In genomic region chr12:15689751-15690191, GRCh38 we compare ENCODE assay signal across 16 cellular contexts.
DNase-seq lines count a peak whose midpoint lies in the region; ATAC-seq and TF ChIP-seq lines count a peak whose summit lies in the region.
"Had no signal": no experiment of that assay in that cellular context is flagged by ENCODE, and none has a peak within 500 bp of the region (broad histone marks: within the 10 kb centered on the region; RNA-seq: fewer than 3 reads in every experiment).

No MANE protein-coding gene starts in this region.

- no peak overlapping the region for H3K4me3 ChIP-seq in HEK293 (ENCODE audit: low read depth, low read length)
- H3K4me3 ChIP-seq in sigmoid colon, result no peak overlapping the region

- CTCF ChIA-PET in HEK293 (lab: Yijun Ruan, JAX), result interaction anchor here (0.6 kb wide), 1 partner anchor 86 kb away, joined by 3 read pairs; no protein-coding TSS in a partner anchor

- TF ChIP-seq POLR2A in sigmoid colon (IDR thresholded peaks at IDR 0.05) (no peak), GM18505 (IDR thresholded peaks at IDR 0.05; ENCODE audit: borderline replicate concordance, extremely low read depth, insufficient read depth, insufficient read length) (no peak)

- no peaks in the 10 kb centered on the region for H3K36me3 ChIP-seq in HEK293 (ENCODE audit: control insufficient read depth in 2 of 2, insufficient read depth in 1 of 2, low read length in 2 of 2)
- H3K36me3 ChIP-seq in sigmoid colon, result no peaks in the 10 kb centered on the region

- TF ChIP-seq CTCF in HEK293 (tag by site-specific recombination; IDR thresholded peaks at IDR 0.05) (no peak), foreskin keratinocyte (conservative IDR thresholded peaks at IDR 0.05) (no peak), sigmoid colon (IDR thresholded peaks at IDR 0.05) (no peak)

- ATAC-seq in foreskin keratinocyte, result peak; percentile 40
- ATAC-seq in GM18505 (IDR thresholded peaks at IDR 0.05; ENCODE audit: unreplicated experiment), result no peak
- ATAC-seq: activated T-cell treated with anti-CD3 and anti-CD28 coated beads, Interleukin-2, amount 50 U/mL, for 4 hours had no signal

- intact Hi-C loops in sigmoid colon (cut with DNase I), result loop anchor here (5.0 kb wide), 1 partner anchor 98 kb away; the partner anchor contains the start of gene EPS8

- no peak overlapping the region for H3K27ac ChIP-seq in HEK293 (ENCODE audit: extremely low read depth, low read depth, low read length)
- H3K27ac ChIP-seq in foreskin keratinocyte, result no peak overlapping the region
- H3K27ac ChIP-seq in sigmoid colon, result peak overlapping the region; percentile 62 to 83 (median 72)
- H3K27ac ChIP-seq: C4-2B, KMS-11 had no signal

- H3K9me3 ChIP-seq in HEK293 (ENCODE audit: control insufficient read depth, insufficient read depth, low read depth, low read length) (no peaks in the 10 kb centered on the region), sigmoid colon (no peaks in the 10 kb centered on the region)

- no peak for TF ChIP-seq EP300 in sigmoid colon (IDR thresholded peaks at IDR 0.05)

- DNase-seq in SW480 (ENCODE audit: low spot score) (peak; percentile 47), foreskin keratinocyte (no peak), sigmoid colon (no peak), OCI-M1 (lab: John Stamatoyannopoulos, UW) (no peak), cerebellar nuclear complex (lab: John Stamatoyannopoulos, UW) (no peak)
- DNase-seq: activated T-cell treated with anti-CD3 and anti-CD28 coated beads, Interleukin-2, amount 50 U/mL, for 4 hours; amniotic stem cell; effector CD4-positive, alpha-beta T cell; kidney; NCI-H510A treated with DMSO at 0.1 percent for 48 hours; stimulated activated CD4-positive, alpha-beta T cell treated with anti-CD3 and anti-CD28 coated beads, Interleukin-2, amount 100 ng/mL, for 24 hours; T1000 had no signal

- H3K27me3 ChIP-seq in foreskin keratinocyte, result no peaks in the 10 kb centered on the region
- H3K27me3 ChIP-seq in sigmoid colon, result no peaks in the 10 kb centered on the region

- POLR2A ChIA-PET in HEK293 (lab: Yijun Ruan, JAX), result no interaction called here

- 14 to 58% methylated on average over 4 of the region's 4 CpGs for WGBS in sigmoid colon, 2 donors

- H3K4me1 ChIP-seq in HEK293 (ENCODE audit: control insufficient read depth, insufficient read depth, low read length) (peaks cover 31% of the 10 kb centered on the region), foreskin keratinocyte (no peaks in the 10 kb centered on the region), sigmoid colon (peaks cover 0 to 58% (median 50%) of the 10 kb centered on the region in 4 donors)

TF ChIP-seq in HEK293, 187 proteins besides CTCF, POLR2A, EP300 and RAD21:
- TF ChIP-seq PRDM1 (tag by site-specific recombination; IDR thresholded peaks at IDR 0.05), result 0 out of 2 replicates have a peak, but pooled peaks have one; percentile 35
- TF ChIP-seq ZNF10 (tag by site-specific recombination; IDR thresholded peaks at IDR 0.05), result peak; percentile 69; the same call in 1 of the 2 replicates
- no peak for TF ChIP-seq EGR2 (tag by site-specific recombination; IDR thresholded peaks at IDR 0.05; ENCODE audit: low read depth)
- no peak for TF ChIP-seq AEBP2 (tag by site-specific recombination; IDR thresholded peaks at IDR 0.05; ENCODE audit: borderline replicate concordance)

Comparison
In these comparisons a context has a peak if more than half of its experiments do, and no peak if none do; other contexts are left out.
1. H3K27ac ChIP-seq: peak in sigmoid colon (4 of 4); none in HEK293 (single experiment) and foreskin keratinocyte (single experiment).